ENCODE assay signal across 22 cellular contexts in genomic region chr19:54017266-54017665, GRCh38. TPM values are rescaled to one million over a fixed set of nuclear protein-coding genes. Genes with fewer than 3 reads are reported as not detected.
A peak's percentile ranks its signal among the peaks of the same experiment; 100 is the strongest.
DNase-seq lines count a peak whose midpoint lies in the region; ATAC-seq and TF ChIP-seq lines count a peak whose summit lies in the region.
"Had no signal": no experiment of that assay in that cellular context is flagged by ENCODE, and none has a peak within 500 bp of the region (broad histone marks: within the 10 kb centered on the region; RNA-seq: fewer than 3 reads in every experiment).

No MANE protein-coding gene starts in this region.

- H3K27me3 ChIP-seq in GM23338 (ENCODE audit: insufficient read depth) = no peaks in the 10 kb centered on the region
- H3K27me3 ChIP-seq in PC-3 (ENCODE audit: low read length) = no peaks in the 10 kb centered on the region
- H3K27me3 ChIP-seq in vagina = no peaks in the 10 kb centered on the region
- H3K27me3 ChIP-seq: ascending aorta, right atrium auricular region had no signal

- H3K4me1 Mint-ChIP-seq in GM23338 = peaks cover 13% of the 10 kb centered on the region
- no peaks in the 10 kb centered on the region for H3K4me1 Mint-ChIP-seq in activated naive CD4-positive, alpha-beta T cell treated with anti-CD3 and anti-CD28 coated beads, Interleukin-2, amount 10 ng/mL, durations not matched to agents 7 days and 5 days

- no peak overlapping the region for H3K27ac ChIP-seq in GM23338 (ENCODE audit: low read depth)
- H3K27ac ChIP-seq in PC-3 (ENCODE audit: low read length) = no peak overlapping the region
- no peak overlapping the region for H3K27ac ChIP-seq in vagina
- H3K27ac ChIP-seq: ascending aorta, HL-60, right atrium auricular region had no signal

- H4K20me1 ChIP-seq in GM23338 (replicated peaks; ENCODE audit: insufficient read depth) (no peaks in the 10 kb centered on the region), PC-3 (ENCODE audit: low read length) (no peaks in the 10 kb centered on the region)

- no peak overlapping the region for H3K4me3 Mint-ChIP-seq in GM23338
- H3K4me3 Mint-ChIP-seq in activated naive CD4-positive, alpha-beta T cell treated with anti-CD3 and anti-CD28 coated beads, Interleukin-2, amount 10 ng/mL, durations not matched to agents 7 days and 5 days = no peak overlapping the region
- H3K4me3 Mint-ChIP-seq: natural killer cell; stimulated activated naive B cell treated with anti-CD40 and anti-IgM and Interleukin-4, amounts not matched to agents 10 μg/mL and 1 μg/mL and 100 μg/mL, for 72 hours had no signal

- POLR2A ChIA-PET in PC-3 (lab: Charles Lee; ENCODE audit: unreplicated experiment) = interaction anchor here (0.7 kb wide), 1 partner anchor 44 kb away, joined by 3 read pairs; no protein-coding TSS in a partner anchor

- ATAC-seq in GM23338 (no peak), PC-3 (no peak), GM21381 (IDR thresholded peaks at IDR 0.05; ENCODE audit: unreplicated experiment) (no peak), GM18907 (IDR thresholded peaks at IDR 0.05; ENCODE audit: unreplicated experiment) (no peak)
- ATAC-seq: natural killer cell; stimulated activated naive B cell treated with anti-CD40 and anti-IgM and Interleukin-4, amounts not matched to agents 10 μg/mL and 1 μg/mL and 100 μg/mL, for 72 hours had no signal

- 0 out of 2 replicates have a peak, but pooled peaks cover 12% of the 10 kb centered on the region for H3F3A ChIP-seq in GM23338 (replicated peaks; ENCODE audit: low read depth)
- no peaks in the 10 kb centered on the region for H3F3A ChIP-seq in PC-3 (ENCODE audit: low read length, unreplicated experiment)

- no peak overlapping the region for H3K4me3 ChIP-seq in AG10803 (ENCODE audit: low read length)
- H3K4me3 ChIP-seq in GM23338 = no peak overlapping the region
- no peak overlapping the region for H3K4me3 ChIP-seq in PC-3 (ENCODE audit: low read length)
- H3K4me3 ChIP-seq in vagina = no peak overlapping the region
- H3K4me3 ChIP-seq: ascending aorta, right atrium auricular region had no signal

- H3K27ac Mint-ChIP-seq in GM23338 = no peak overlapping the region
- H3K27ac Mint-ChIP-seq in activated naive CD4-positive, alpha-beta T cell treated with anti-CD3 and anti-CD28 coated beads, Interleukin-2, amount 10 ng/mL, durations not matched to agents 7 days and 5 days = no peak overlapping the region
- H3K27ac Mint-ChIP-seq: natural killer cell; stimulated activated naive B cell treated with anti-CD40 and anti-IgM and Interleukin-4, amounts not matched to agents 10 μg/mL and 1 μg/mL and 100 μg/mL, for 72 hours had no signal

- no peak for TF ChIP-seq POLR2A in vagina (IDR thresholded peaks at IDR 0.05)

- H3K9me3 Mint-ChIP-seq in GM23338 = no peaks in the 10 kb centered on the region; the same call in 1 of the 3 replicates
- no peaks in the 10 kb centered on the region for H3K9me3 Mint-ChIP-seq in activated naive CD4-positive, alpha-beta T cell treated with anti-CD3 and anti-CD28 coated beads, Interleukin-2, amount 10 ng/mL, durations not matched to agents 7 days and 5 days
- H3K9me3 Mint-ChIP-seq: natural killer cell had no signal

- peaks cover 18% of the 10 kb centered on the region for H3K27me3 Mint-ChIP-seq in GM23338 (ENCODE audit: insufficient read depth, low read depth, poor library complexity)
- H3K27me3 Mint-ChIP-seq in activated naive CD4-positive, alpha-beta T cell treated with anti-CD3 and anti-CD28 coated beads, Interleukin-2, amount 10 ng/mL, durations not matched to agents 7 days and 5 days = peaks cover 33% of the 10 kb centered on the region

- H3K4me1 ChIP-seq in GM23338 (ENCODE audit: insufficient read depth) (peaks cover 6% of the 10 kb centered on the region), PC-3 (ENCODE audit: insufficient read depth, low read length) (peaks cover 18% of the 10 kb centered on the region), vagina (no peaks in the 10 kb centered on the region)
- H3K4me1 ChIP-seq: ascending aorta, BE2C, right atrium auricular region had no signal

- CTCF ChIA-PET in PC-3 (lab: Charles Lee) = no interaction called here
- CTCF ChIA-PET in activated naive CD4-positive, alpha-beta T cell treated with anti-CD3 and anti-CD28 coated beads, Interleukin-2, amount 10 ng/mL, durations not matched to agents 7 days and 5 days (lab: Charles Lee) = interaction anchor here (1.5 kb wide), 1 partner anchor 224 kb away, joined by 4 read pairs; no protein-coding TSS in a partner anchor

- no peaks in the 10 kb centered on the region; the same call in 2 of the 3 replicates for H3K36me3 Mint-ChIP-seq in GM23338 (ENCODE audit: low read depth)
- no peaks in the 10 kb centered on the region for H3K36me3 Mint-ChIP-seq in activated naive CD4-positive, alpha-beta T cell treated with anti-CD3 and anti-CD28 coated beads, Interleukin-2, amount 10 ng/mL, durations not matched to agents 7 days and 5 days
- H3K36me3 Mint-ChIP-seq: natural killer cell had no signal

- H3K9ac ChIP-seq in PC-3 (ENCODE audit: low read length) = no peak overlapping the region

- TF ChIP-seq CTCF in AG10803 (conservative IDR thresholded peaks at IDR 0.05; ENCODE audit: low read length) (no peak), GM23338 (conservative IDR thresholded peaks at IDR 0.05; ENCODE audit: low read depth in 2 of 2) (no peak), PC-3 (conservative IDR thresholded peaks at IDR 0.05; ENCODE audit: low read depth, low read length) (no peak), vagina (IDR thresholded peaks at IDR 0.05) (no peak)

- no peaks in the 10 kb centered on the region for H3K79me2 ChIP-seq in GM23338 (replicated peaks; ENCODE audit: insufficient read depth)
- H3K79me2 ChIP-seq in PC-3 (ENCODE audit: low read length) = no peaks in the 10 kb centered on the region

- no TSS peak for BruUV-seq in PC-3 (replicated peaks; lab: Mats Ljungman, UMichigan)

- DNase-seq in AG10803 (ENCODE audit: low read depth) (peak; percentile 12), GM23338 (ENCODE audit: low spot score) (peak; percentile 56), PC-3 (peak; percentile 53), fibroblast of peridontal ligament (ENCODE audit: extremely low read depth) (peak; percentile 11), vagina (ENCODE audit: extremely low spot score in 2 of 2) (no peak)
- DNase-seq in activated naive CD4-positive, alpha-beta T cell treated with anti-CD3 and anti-CD28 coated beads, Interleukin-2, amount 10 ng/mL, durations not matched to agents 7 days and 5 days = no peak
- DNase-seq: activated CD4-positive, alpha-beta T cell treated with anti-CD3 and anti-CD28 coated beads, Interleukin-2, amount 50 U/mL, for 1 hour; activated T-cell treated with anti-CD3 and anti-CD28 coated beads, Interleukin-2, amount 50 U/mL, for 48 hours; BE2C; effector CD4-positive, alpha-beta T cell; GDM1; kidney glomerular epithelial cell; natural killer cell; NCI-H345; stimulated activated CD4-positive, alpha-beta T cell treated with anti-CD3 and anti-CD28 coated beads, Interleukin-4, amount 100 ng/mL, for 1 hour; stimulated activated naive B cell treated with anti-CD40 and anti-IgM and Interleukin-4, amounts not matched to agents 10 μg/mL and 1 μg/mL and 100 μg/mL, for 72 hours had no signal

- intact Hi-C loops in PC-3 (cut with micrococcal nuclease) = no loop called here
- intact Hi-C loops in vagina (cut with DNase I) = no loop called here

- H3K36me3 ChIP-seq in GM23338 (ENCODE audit: insufficient read depth) (no peaks in the 10 kb centered on the region), PC-3 (ENCODE audit: low read depth, low read length) (no peaks in the 10 kb centered on the region), vagina (no peaks in the 10 kb centered on the region)
- H3K36me3 ChIP-seq: ascending aorta, BE2C, right atrium auricular region had no signal

- no peaks in the 10 kb centered on the region for H3K9me2 ChIP-seq in GM23338 (ENCODE audit: insufficient read depth)
- no peaks in the 10 kb centered on the region for H3K9me2 ChIP-seq in PC-3 (replicated peaks; ENCODE audit: low read length)

- H3K4me2 ChIP-seq in GM23338 = no peak overlapping the region
- no peak overlapping the region for H3K4me2 ChIP-seq in PC-3 (ENCODE audit: low read length)

- no peak overlapping the region for H2AFZ ChIP-seq in GM23338
- H2AFZ ChIP-seq in PC-3 (ENCODE audit: low read length) = no peak overlapping the region

- H3K9me3 ChIP-seq in PC-3 (ENCODE audit: low read length) (no peaks in the 10 kb centered on the region), vagina (no peaks in the 10 kb centered on the region)
- H3K9me3 ChIP-seq: ascending aorta, BE2C, right atrium auricular region had no signal

TF ChIP-seq in GM23338, 12 proteins besides CTCF, POLR2A, EP300 and RAD21 (continues in another document):
- no peak for TF ChIP-seq ZNF114 (CRISPR knock-in tag; IDR thresholded peaks at IDR 0.05)

RNA-seq across cellular contexts. Expression of gene CACNG6, which starts 25.8 kb away (rescaled TPM):
- 0.23 and 0.38 TPM in 2 replicates for total RNA-seq in GM23338 (2014; rRNA removed; shearing (Covaris generic))
- 1.5 and 1.8 TPM in 2 replicates for polyA plus RNA-seq in GM23338 (2016; fragmentation: Nextera tagmentation; extraction: Ambion mirVana)
- total RNA-seq in PC-3 (2014; rRNA removed) (1.8 TPM in 1 of 2 replicates, not detected in the other), vagina (not detected)
- total RNA-seq: ascending aorta; T-helper 2 cell treated with Interferon-gamma antibody and Interleukin-4, amounts not matched to agents 100 ng/mL and 5 ng/mL, for 36 hours had no signal

RNA-seq across cellular contexts. Expression of gene VSTM1, which starts 46.4 kb away (rescaled TPM):
- total RNA-seq in GM23338 (2014; rRNA removed; shearing (Covaris generic)) = not detected in 2 replicates
- polyA plus RNA-seq in GM23338 (2016; fragmentation: Nextera tagmentation; extraction: Ambion mirVana) = not detected in 2 replicates
- total RNA-seq in PC-3 (2014; rRNA removed) (not detected in 2 replicates), vagina (not detected)
- total RNA-seq: ascending aorta; right atrium auricular region; T-helper 2 cell treated with Interferon-gamma antibody and Interleukin-4, amounts not matched to agents 100 ng/mL and 5 ng/mL, for 36 hours had no signal

RNA-seq across cellular contexts. Expression of gene CACNG8, which starts 54.5 kb away (rescaled TPM):
- 3.1 and 3.9 TPM in 2 replicates for total RNA-seq in GM23338 (2014; rRNA removed; shearing (Covaris generic))
- 2.2 TPM in 2 replicates for polyA plus RNA-seq in GM23338 (2016; fragmentation: Nextera tagmentation; extraction: Ambion mirVana)
- 0.15 and 0.23 TPM in 2 replicates for total RNA-seq in PC-3 (2014; rRNA removed)
- total RNA-seq in vagina = not detected
- total RNA-seq: T-helper 2 cell treated with Interferon-gamma antibody and Interleukin-4, amounts not matched to agents 100 ng/mL and 5 ng/mL, for 36 hours had no signal

Comparison
In these comparisons a context has a peak if more than half of its experiments do, and no peak if none do; other contexts are left out.
1. DNase-seq: peak in AG10803 (single experiment), GM23338 (single experiment), PC-3 (single experiment) and fibroblast of peridontal ligament (single experiment); none in activated naive CD4-positive, alpha-beta T cell treated with anti-CD3 and anti-CD28 coated beads, Interleukin-2, amount 10 ng/mL, durations not matched to agents 7 days and 5 days (single experiment) and vagina (0 of 2).